11 cellular contexts compared by ENCODE assay signal in genomic region chr5:15683332-15683731, GRCh38.
DNase-seq lines count a peak whose midpoint lies in the region; FAIRE-seq and TF ChIP-seq lines count a peak whose summit lies in the region.
"Had no signal": no experiment of that assay in that cellular context is flagged by ENCODE, and none has a peak within 500 bp of the region (broad histone marks: within the 10 kb centered on the region; RNA-seq: fewer than 3 reads in every experiment).

No MANE protein-coding gene starts in this region.

- H3K36me3 ChIP-seq in cardiac muscle cell: no peaks in the 10 kb centered on the region
- H3K36me3 ChIP-seq in uterus: no peaks in the 10 kb centered on the region
- H3K36me3 ChIP-seq: thoracic aorta had no signal

- H3K4me1 ChIP-seq in cardiac muscle cell (ENCODE audit: low read depth) (peaks cover 10% of the 10 kb centered on the region), uterus (no peaks in the 10 kb centered on the region)

- no peak overlapping the region for H3K27ac Mint-ChIP-seq in progenitor cell of endocrine pancreas
- no peak overlapping the region for H3K27ac Mint-ChIP-seq in activated T-helper 1 cell treated with anti-CD3 and anti-CD28 coated beads, Interleukin-12 subunit alpha, Interleukin-12 subunit beta, Interleukin-2, Interleukin-4 antibody, amounts not matched to agents 30 ng/mL and 10 ng/mL and 1 ng/mL, durations not matched to agents 14 hours and 24 hours and 36 hours
- H3K27ac Mint-ChIP-seq: activated CD8-positive, alpha-beta T cell treated with anti-CD3 and anti-CD28 coated beads, Interleukin-2, amount 10 ng/mL, durations not matched to agents 7 days and 5 days had no signal

- H3K4me3 Mint-ChIP-seq in progenitor cell of endocrine pancreas (ENCODE audit: low read depth): no peak overlapping the region
- H3K4me3 Mint-ChIP-seq in activated T-helper 1 cell treated with anti-CD3 and anti-CD28 coated beads, Interleukin-12 subunit alpha, Interleukin-12 subunit beta, Interleukin-2, Interleukin-4 antibody, amounts not matched to agents 30 ng/mL and 10 ng/mL and 1 ng/mL, durations not matched to agents 14 hours and 24 hours and 36 hours: no peak overlapping the region
- H3K4me3 Mint-ChIP-seq: activated CD8-positive, alpha-beta T cell treated with anti-CD3 and anti-CD28 coated beads, Interleukin-2, amount 10 ng/mL, durations not matched to agents 7 days and 5 days had no signal

- H3K27ac ChIP-seq in cardiac muscle cell: no peak overlapping the region
- H3K27ac ChIP-seq in uterus: no peak overlapping the region
- H3K27ac ChIP-seq: thoracic aorta had no signal

- H3K27me3 Mint-ChIP-seq in progenitor cell of endocrine pancreas: no peaks in the 10 kb centered on the region
- H3K27me3 Mint-ChIP-seq in activated T-helper 1 cell treated with anti-CD3 and anti-CD28 coated beads, Interleukin-12 subunit alpha, Interleukin-12 subunit beta, Interleukin-2, Interleukin-4 antibody, amounts not matched to agents 30 ng/mL and 10 ng/mL and 1 ng/mL, durations not matched to agents 14 hours and 24 hours and 36 hours (ENCODE audit: insufficient read depth): no peaks in the 10 kb centered on the region

- TF ChIP-seq CTCF in cardiac muscle cell (IDR thresholded peaks at IDR 0.05; ENCODE audit: low read depth, low read length) (peak; percentile 62), progenitor cell of endocrine pancreas (IDR thresholded peaks at IDR 0.05; ENCODE audit: unreplicated experiment) (peak; percentile 27), uterus (IDR thresholded peaks at IDR 0.05) (no peak)

- no peaks in the 10 kb centered on the region for H3K27me3 ChIP-seq in cardiac muscle cell
- H3K27me3 ChIP-seq in uterus: no peaks in the 10 kb centered on the region

- H3K9me3 ChIP-seq in cardiac muscle cell (ENCODE audit: low read depth) (no peaks in the 10 kb centered on the region), uterus (no peaks in the 10 kb centered on the region)
- H3K9me3 ChIP-seq: thoracic aorta had no signal

- no peak overlapping the region for H3K4me3 ChIP-seq in cardiac muscle cell
- H3K4me3 ChIP-seq in uterus: no peak overlapping the region
- H3K4me3 ChIP-seq: thoracic aorta had no signal

- H3K9me3 Mint-ChIP-seq in progenitor cell of endocrine pancreas (ENCODE audit: low read depth): no peaks in the 10 kb centered on the region
- no peaks in the 10 kb centered on the region for H3K9me3 Mint-ChIP-seq in activated T-helper 1 cell treated with anti-CD3 and anti-CD28 coated beads, Interleukin-12 subunit alpha, Interleukin-12 subunit beta, Interleukin-2, Interleukin-4 antibody, amounts not matched to agents 30 ng/mL and 10 ng/mL and 1 ng/mL, durations not matched to agents 14 hours and 24 hours and 36 hours

- H3K36me3 Mint-ChIP-seq in progenitor cell of endocrine pancreas (ENCODE audit: insufficient read depth): no peaks in the 10 kb centered on the region
- no peaks in the 10 kb centered on the region for H3K36me3 Mint-ChIP-seq in activated T-helper 1 cell treated with anti-CD3 and anti-CD28 coated beads, Interleukin-12 subunit alpha, Interleukin-12 subunit beta, Interleukin-2, Interleukin-4 antibody, amounts not matched to agents 30 ng/mL and 10 ng/mL and 1 ng/mL, durations not matched to agents 14 hours and 24 hours and 36 hours (ENCODE audit: low read depth)

- peak; percentile 24 for DNase-seq in DMS53 (lab: John Stamatoyannopoulos, UW)
- DNase-seq in DMS53 treated with DMSO at 0.1 percent for 48 hours (lab: John Stamatoyannopoulos, UW; ENCODE audit: unreplicated experiment): no peak
- DNase-seq in RKO (ENCODE audit: low spot score): peak; percentile 30
- DNase-seq in cardiac muscle cell (ENCODE audit: low read depth in 1 of 2, low spot score in 1 of 2): peak; percentile 36 to 78
- DNase-seq in progenitor cell of endocrine pancreas (ENCODE audit: low spot score, unreplicated experiment): no peak
- DNase-seq in activated T-helper 1 cell treated with anti-CD3 and anti-CD28 coated beads, Interleukin-12 subunit alpha, Interleukin-12 subunit beta, Interleukin-2, Interleukin-4 antibody, amounts not matched to agents 30 ng/mL and 10 ng/mL and 1 ng/mL, durations not matched to agents 14 hours and 24 hours and 36 hours (ENCODE audit: low spot score): no peak
- DNase-seq in frontal cortex (ENCODE audit: low spot score in 2 of 2): no peak
- DNase-seq in uterus: no peak
- DNase-seq: activated CD8-positive, alpha-beta T cell treated with anti-CD3 and anti-CD28 coated beads, Interleukin-2, amount 10 ng/mL, durations not matched to agents 7 days and 5 days had no signal

- intact Hi-C loops in activated T-helper 1 cell treated with anti-CD3 and anti-CD28 coated beads, Interleukin-12 subunit alpha, Interleukin-12 subunit beta, Interleukin-2, Interleukin-4 antibody, amounts not matched to agents 30 ng/mL and 10 ng/mL and 1 ng/mL, durations not matched to agents 14 hours and 24 hours and 36 hours (cut with micrococcal nuclease): no loop called here
- intact Hi-C loops in uterus (cut with DNase I; ENCODE audit: low total_unique reads): no loop called here

- peaks cover 3% of the 10 kb centered on the region for H3K4me1 Mint-ChIP-seq in progenitor cell of endocrine pancreas (ENCODE audit: low read depth)
- H3K4me1 Mint-ChIP-seq in activated T-helper 1 cell treated with anti-CD3 and anti-CD28 coated beads, Interleukin-12 subunit alpha, Interleukin-12 subunit beta, Interleukin-2, Interleukin-4 antibody, amounts not matched to agents 30 ng/mL and 10 ng/mL and 1 ng/mL, durations not matched to agents 14 hours and 24 hours and 36 hours (ENCODE audit: low read depth): no peaks in the 10 kb centered on the region

- TF ChIP-seq POLR2A in uterus (IDR thresholded peaks at IDR 0.05): no peak

- no peak for FAIRE-seq in frontal cortex (lab: Jason Lieb, UNC)
- FAIRE-seq: A204.1 had no signal

Comparison
In these comparisons a context has a peak if more than half of its experiments do, and no peak if none do; other contexts are left out.
1. DNase-seq: peak in DMS53 (single experiment), RKO (single experiment) and cardiac muscle cell (2 of 2); none in DMS53 treated with DMSO at 0.1 percent for 48 hours (single experiment), progenitor cell of endocrine pancreas (single experiment), activated T-helper 1 cell treated with anti-CD3 and anti-CD28 coated beads, Interleukin-12 subunit alpha, Interleukin-12 subunit beta, Interleukin-2, Interleukin-4 antibody, amounts not matched to agents 30 ng/mL and 10 ng/mL and 1 ng/mL, durations not matched to agents 14 hours and 24 hours and 36 hours (single experiment), frontal cortex (0 of 2) and uterus (0 of 2).
2. CTCF ChIP-seq: peak in cardiac muscle cell (single experiment) and progenitor cell of endocrine pancreas (single experiment); none in uterus (0 of 4).